24 cellular contexts compared by ENCODE assay signal in genomic region chr2:75153221-75153620, GRCh38. TPM values are rescaled to one million over a fixed set of nuclear protein-coding genes. Genes with fewer than 3 reads are reported as not detected.
DNase-seq lines count a peak whose midpoint lies in the region; ATAC-seq and TF ChIP-seq lines count a peak whose summit lies in the region.
"Had no signal": no experiment of that assay in that cellular context is flagged by ENCODE, and none has a peak within 500 bp of the region (broad histone marks: within the 10 kb centered on the region; RNA-seq: fewer than 3 reads in every experiment).

No MANE protein-coding gene starts in this region.

- H4K20me1 ChIP-seq in mammary epithelial cell (ENCODE audit: insufficient read depth, low read length), result no peaks in the 10 kb centered on the region
- H4K20me1 ChIP-seq: BLaER1 treated with 17β-estradiol and CSF1 and Interleukin-3, amounts not matched to agents 10 nM and 100 nM had no signal

- ATAC-seq in upper lobe of right lung, result peak; percentile 80
- ATAC-seq in HG03159 (IDR thresholded peaks at IDR 0.05; ENCODE audit: unreplicated experiment), result no peak
- ATAC-seq: activated CD4-positive, CD25-positive, alpha-beta regulatory T cell treated with anti-CD3 and anti-CD28 coated beads, Interleukin-2, amount 50 U/mL, for 24 hours; GM12878 had no signal

- 90% methylated on average over 1 of the region's 1 CpG for WGBS in mammary epithelial cell (ENCODE audit: low coverage, missing lambda C conversion rate)
- 91% methylated on average over 1 of the region's 1 CpG for whole genome bisulfite sequencing in esophagus muscularis mucosa

- BruUV-seq in mammary epithelial cell (replicated peaks; lab: Mats Ljungman, UMichigan), result no TSS peak

- H3K4me1 ChIP-seq in mammary epithelial cell (ENCODE audit: insufficient read depth, low read length) (no peaks in the 10 kb centered on the region), esophagus muscularis mucosa (no peaks in the 10 kb centered on the region), upper lobe of right lung (peaks cover 15% of the 10 kb centered on the region)
- H3K4me1 ChIP-seq: vagina had no signal

- H3K4me2 ChIP-seq in mammary epithelial cell (ENCODE audit: insufficient read depth, low read depth, low read length), result no peak overlapping the region
- H3K4me2 ChIP-seq: BLaER1 treated with 17β-estradiol and CSF1 and Interleukin-3, amounts not matched to agents 10 nM and 100 nM; KMS-11 had no signal

- H3K79me2 ChIP-seq in mammary epithelial cell (ENCODE audit: insufficient read depth, low read length), result no peaks in the 10 kb centered on the region

- H2AFZ ChIP-seq in mammary epithelial cell (ENCODE audit: low read depth, low read length), result no peak overlapping the region
- H2AFZ ChIP-seq: GM23338 had no signal

- no peaks in the 10 kb centered on the region for H3K36me3 ChIP-seq in mammary epithelial cell (ENCODE audit: insufficient read depth, low read length)
- H3K36me3 ChIP-seq in esophagus muscularis mucosa, result no peaks in the 10 kb centered on the region
- H3K36me3 ChIP-seq in upper lobe of right lung, result no peaks in the 10 kb centered on the region
- H3K36me3 ChIP-seq: BLaER1 treated with 17β-estradiol and CSF1 and Interleukin-3, amounts not matched to agents 10 nM and 100 nM; vagina had no signal

- H3K9ac ChIP-seq in mammary epithelial cell (ENCODE audit: insufficient read depth, low read length), result no peak overlapping the region
- H3K9ac ChIP-seq: BLaER1 treated with 17β-estradiol and CSF1 and Interleukin-3, amounts not matched to agents 10 nM and 100 nM; KMS-11 had no signal

- TF ChIP-seq POLR2A in esophagus muscularis mucosa (IDR thresholded peaks at IDR 0.05; ENCODE audit: low read depth), result no peak

- DNase-seq in T47D (ENCODE audit: low read depth in 1 of 2, low spot score in 1 of 2) (peak; percentile 13 to 73), mammary epithelial cell (no peak), NCI-H345 (lab: John Stamatoyannopoulos, UW) (peak; percentile 47), esophagus muscularis mucosa (ENCODE audit: extremely low spot score) (peak; percentile 57), upper lobe of right lung (no peak)
- DNase-seq in activated naive CD4-positive, alpha-beta T cell treated with anti-CD3 and anti-CD28 coated beads, Interleukin-2, amount 50 U/mL, for 16 hours, result no peak
- no peak for DNase-seq in activated CD4-positive, alpha-beta T cell treated with anti-CD3 and anti-CD28 coated beads, Interleukin-2, amount 50 U/mL, for 1 hour
- DNase-seq: activated naive CD4-positive, alpha-beta T cell; activated T-cell treated with anti-CD3 and anti-CD28 coated beads, Interleukin-2, amount 50 U/mL, for 24 hours; amniotic stem cell; dermis blood vessel endothelial cell; immature natural killer cell; NCI-H1048; RPMI8226; stimulated activated CD4-positive, alpha-beta T cell treated with anti-CD3 and anti-CD28 coated beads, Interleukin-15, amount 100 ng/mL, for 24 hours had no signal

- dilution Hi-C loops in mammary epithelial cell (cut with HindIII; ENCODE audit: low sequenced_read_pairs), result no loop called here

- in situ Hi-C loops in T47D (cut with HindIII; ENCODE audit: low pct_unique_long_range_greater_than_20kb, low sequenced_read_pairs) (no loop called here), mammary epithelial cell (cut with MboI; ENCODE audit: low sequenced_read_pairs in 2 of 2) (no loop called here)

- H3K4me3 ChIP-seq in mammary epithelial cell (replicated peaks in 1 of 3; ENCODE audit: insufficient read depth in 1 of 3, low read depth in 2 of 3, low read length in 3 of 3) (no peak overlapping the region), esophagus muscularis mucosa (no peak overlapping the region), upper lobe of right lung (no peak overlapping the region)
- H3K4me3 ChIP-seq: BLaER1 treated with 17β-estradiol and CSF1 and Interleukin-3, amounts not matched to agents 10 nM and 100 nM; GM12878; GM23338; vagina had no signal

- intact Hi-C loops in mammary epithelial cell (cut with micrococcal nuclease), result no loop called here
- intact Hi-C loops in esophagus muscularis mucosa (cut with DNase I), result no loop called here
- intact Hi-C loops in upper lobe of right lung (cut with DNase I), result no loop called here

- no peak for TF ChIP-seq EP300 in esophagus muscularis mucosa (IDR thresholded peaks at IDR 0.05)

- H3K27ac ChIP-seq in mammary epithelial cell (ENCODE audit: insufficient read depth, low read depth, low read length) (no peak overlapping the region), esophagus muscularis mucosa (replicated peaks in 1 of 4) (no peak overlapping the region), upper lobe of right lung (peak overlapping the region; percentile 21)
- H3K27ac ChIP-seq: BLaER1 treated with 17β-estradiol and CSF1 and Interleukin-3, amounts not matched to agents 10 nM and 100 nM; KMS-11; vagina had no signal

- CTCF ChIA-PET in mammary epithelial cell (lab: Charles Lee; ENCODE audit: low non-redundant PET), result no interaction called here

- H3K9me3 ChIP-seq in mammary epithelial cell (replicated peaks; ENCODE audit: insufficient read depth, low read length) (no peaks in the 10 kb centered on the region), esophagus muscularis mucosa (no peaks in the 10 kb centered on the region), upper lobe of right lung (no peaks in the 10 kb centered on the region)
- H3K9me3 ChIP-seq: vagina had no signal

- TF ChIP-seq CTCF in mammary epithelial cell (conservative IDR thresholded peaks at IDR 0.05 in 1 of 2, IDR thresholded peaks at IDR 0.05 in 1 of 2; ENCODE audit: extremely low read depth in 1 of 2, insufficient read depth in 1 of 2, low read depth in 1 of 2, low read length in 2 of 2) (no peak), esophagus muscularis mucosa (IDR thresholded peaks at IDR 0.05) (no peak), upper lobe of right lung (IDR thresholded peaks at IDR 0.05) (no peak)

- H3K27me3 ChIP-seq in mammary epithelial cell (ENCODE audit: insufficient read depth, low read length) (no peaks in the 10 kb centered on the region), esophagus muscularis mucosa (no peaks in the 10 kb centered on the region), upper lobe of right lung (no peaks in the 10 kb centered on the region)
- H3K27me3 ChIP-seq: BLaER1 treated with 17β-estradiol and CSF1 and Interleukin-3, amounts not matched to agents 10 nM and 100 nM; vagina had no signal

RNA-seq across cellular contexts. Expression of gene TACR1, which starts 46.1 kb away (rescaled TPM):
- total RNA-seq in mammary epithelial cell, result not detected
- not detected for polyA plus RNA-seq in mammary epithelial cell
- not detected for polyA minus RNA-seq in mammary epithelial cell
- 1 to 10 TPM; 1.2 to 6.5 (median 2.7) TPM for total RNA-seq in esophagus muscularis mucosa
- total RNA-seq in upper lobe of right lung, result 1.4 TPM
- total RNA-seq: cardiac septum, dermis blood vessel endothelial cell, myocyte had no signal

Comparison
In these comparisons a context has a peak if more than half of its experiments do, and no peak if none do; other contexts are left out.
1. DNase-seq: peak in T47D (2 of 2), NCI-H345 (single experiment) and esophagus muscularis mucosa (single experiment); none in mammary epithelial cell (single experiment), upper lobe of right lung (single experiment), activated naive CD4-positive, alpha-beta T cell treated with anti-CD3 and anti-CD28 coated beads, Interleukin-2, amount 50 U/mL, for 16 hours (single experiment) and activated CD4-positive, alpha-beta T cell treated with anti-CD3 and anti-CD28 coated beads, Interleukin-2, amount 50 U/mL, for 1 hour (single experiment).